Comparison of ENCODE assay signal across 8 cellular contexts in genomic region chr22:20506543-20507252, GRCh38. TPM values are rescaled to one million over a fixed set of nuclear protein-coding genes. Genes with fewer than 3 reads are reported as not detected.
DNase-seq lines count a peak whose midpoint lies in the region; ATAC-seq and TF ChIP-seq lines count a peak whose summit lies in the region.

No MANE protein-coding gene starts in this region.

- peak overlapping the region; percentile 86 to 94 for H3K4me3 ChIP-seq in HCT116 (replicated peaks in 1 of 2; ENCODE audit: low read depth in 1 of 2, low read length in 2 of 2)
- peak overlapping the region; percentile 91 for H3K4me3 ChIP-seq in right cardiac atrium (ENCODE audit: low read length)
- peak overlapping the region; percentile 88 for H3K4me3 ChIP-seq in smooth muscle cell

- 65% methylated on average over 13 of the region's 13 CpGs for WGBS in right cardiac atrium
- WGBS in smooth muscle cell (ENCODE audit: low lambda C conversion rate) = 75% methylated on average over 13 of the region's 13 CpGs

- peaks cover 32 to 50% of the 10 kb centered on the region in 2 experiments for H3K4me1 ChIP-seq in HCT116 (ENCODE audit: control insufficient read depth in 1 of 2, insufficient read depth in 2 of 2, low read length in 2 of 2)
- H3K4me1 ChIP-seq in right cardiac atrium (ENCODE audit: control insufficient read depth, insufficient read depth, low read length) = peaks cover 16% of the 10 kb centered on the region
- H3K4me1 ChIP-seq in smooth muscle cell (ENCODE audit: low read depth) = peaks cover 25% of the 10 kb centered on the region

- H3K9me3 ChIP-seq in HCT116 (ENCODE audit: control insufficient read depth in 1 of 2, insufficient read depth in 1 of 2, low read depth in 1 of 2, low read length in 2 of 2) = no peaks in the 10 kb centered on the region
- H3K9me3 ChIP-seq in right cardiac atrium (ENCODE audit: control insufficient read depth, low read length) = no peaks in the 10 kb centered on the region
- H3K9me3 ChIP-seq in smooth muscle cell (replicated peaks; ENCODE audit: low read depth) = no peaks in the 10 kb centered on the region

- H3K27me3 ChIP-seq in HCT116 (ENCODE audit: insufficient read depth, low read length) (no peaks in the 10 kb centered on the region), right cardiac atrium (ENCODE audit: control insufficient read depth, insufficient read depth) (no peaks in the 10 kb centered on the region), smooth muscle cell (ENCODE audit: low read depth) (no peaks in the 10 kb centered on the region)

- H3F3A ChIP-seq in smooth muscle cell (ENCODE audit: low read depth) = peaks cover 10% of the 10 kb centered on the region

- H3K4me3 Mint-ChIP-seq in activated CD4-positive, alpha-beta memory T cell treated with anti-CD3 and anti-CD28 coated beads for 36 hours = peak overlapping the region; percentile 91

- no peaks in the 10 kb centered on the region for H4K20me1 ChIP-seq in HCT116 (ENCODE audit: insufficient read depth)
- peaks cover 22% of the 10 kb centered on the region for H4K20me1 ChIP-seq in smooth muscle cell (ENCODE audit: low read depth)

- intact Hi-C loops in HCT116 (cut with micrococcal nuclease) (no loop called here), right cardiac atrium (cut with DNase I) (no loop called here)
- intact Hi-C loops in activated CD4-positive, alpha-beta memory T cell treated with anti-CD3 and anti-CD28 coated beads for 36 hours (cut with micrococcal nuclease) = loop anchor here (1.0 to 10.0 kb wide), 4 partner anchors 10 to 408 kb away; partner anchors contain the start of genes CRKL and DGCR6L

- DNase-seq in HCT116 (ENCODE audit: low read depth, low spot score) (no peak), right cardiac atrium (no peak), smooth muscle cell (lab: John Stamatoyannopoulos, UW; ENCODE audit: unreplicated experiment) (no peak), putamen (ENCODE audit: low spot score) (no peak), hippocampal formation (lab: John Stamatoyannopoulos, UW) (no peak), NCI-H2029 treated with DMSO at 0.1 percent for 48 hours (lab: John Stamatoyannopoulos, UW) (no peak)
- DNase-seq in activated CD4-positive, alpha-beta memory T cell treated with anti-CD3 and anti-CD28 coated beads for 36 hours = no peak

- no peaks in the 10 kb centered on the region for H3K9me3 Mint-ChIP-seq in activated CD4-positive, alpha-beta memory T cell treated with anti-CD3 and anti-CD28 coated beads for 36 hours

- peak overlapping the region; percentile 93 for H3K27ac Mint-ChIP-seq in activated CD4-positive, alpha-beta memory T cell treated with anti-CD3 and anti-CD28 coated beads for 36 hours

- H3K79me2 ChIP-seq in HCT116 (ENCODE audit: insufficient read depth, low read length) (peaks cover 43% of the 10 kb centered on the region), smooth muscle cell (ENCODE audit: low read depth) (peaks cover 31% of the 10 kb centered on the region)

- no peak for TF ChIP-seq POLR2A in HCT116 (IDR thresholded peaks at IDR 0.05; ENCODE audit: borderline replicate concordance, extremely low read depth, insufficient read depth, insufficient read length)

- RAD21 ChIA-PET in HCT116 (lab: Charles Lee; ENCODE audit: low non-redundant PET in 1 of 2, low total read pairs in 2 of 2, uncharacterized antibody in 2 of 2, unreplicated experiment in 2 of 2) = interaction anchor here in 1 of 2 experiments (1.0 kb wide), 1 partner anchor 24 kb away, joined by 3 read pairs; no protein-coding TSS in a partner anchor

- H2AFZ ChIP-seq in HCT116 (ENCODE audit: low read depth, low read length, poor library complexity, severe bottlenecking) (peak overlapping the region; percentile 40), smooth muscle cell (ENCODE audit: low read depth) (peak overlapping the region; percentile 65)

- H3K4me2 ChIP-seq in HCT116 (ENCODE audit: low read length) (peak overlapping the region; percentile 90), smooth muscle cell (peak overlapping the region; percentile 91)

- TF ChIP-seq CTCF in HCT116 (IDR thresholded peaks at IDR 0.05 in 2 of 3, conservative IDR thresholded peaks at IDR 0.05 in 1 of 3; ENCODE audit: borderline replicate concordance in 1 of 3, insufficient read depth in 1 of 3, low read depth in 2 of 3, low read length in 2 of 3) = no peak
- no peak for TF ChIP-seq CTCF in smooth muscle cell (IDR thresholded peaks at IDR 0.05; ENCODE audit: borderline replicate concordance, insufficient read depth, poor library complexity, severe bottlenecking)

- H3K27me3 Mint-ChIP-seq in activated CD4-positive, alpha-beta memory T cell treated with anti-CD3 and anti-CD28 coated beads for 36 hours = no peaks in the 10 kb centered on the region

- no TSS peak for BruUV-seq in HCT116 (replicated peaks; lab: Mats Ljungman, UMichigan)

- peak overlapping the region; percentile 87; the same call in 1 of the 2 replicates for H3K27ac ChIP-seq in HCT116 (ENCODE audit: low read depth, low read length)
- H3K27ac ChIP-seq in right cardiac atrium (ENCODE audit: low read length) = peak overlapping the region; percentile 99
- peak overlapping the region; percentile 100 for H3K27ac ChIP-seq in smooth muscle cell (ENCODE audit: low read depth)

- peak overlapping the region; percentile 79 for H3K9ac ChIP-seq in HCT116 (ENCODE audit: low read length)
- peak overlapping the region; percentile 100 for H3K9ac ChIP-seq in smooth muscle cell (ENCODE audit: low read depth)

- H3K4me1 Mint-ChIP-seq in activated CD4-positive, alpha-beta memory T cell treated with anti-CD3 and anti-CD28 coated beads for 36 hours (ENCODE audit: low read depth) = peaks cover 45% of the 10 kb centered on the region

- POLR2A ChIA-PET in HCT116 (lab: Charles Lee) = interaction anchor here (1.3 kb wide), 1 partner anchor 24 kb away, joined by 4 read pairs; no protein-coding TSS in a partner anchor
- POLR2A ChIA-PET in activated CD4-positive, alpha-beta memory T cell treated with anti-CD3 and anti-CD28 coated beads for 36 hours (lab: Charles Lee) = interaction anchor here (0.8 to 4.2 kb wide), 11 partner anchors 8 to 359 kb away, joined by 3 to 43 read pairs (median 4); partner anchors contain the start of gene KLHL22

- H3K36me3 ChIP-seq in HCT116 (ENCODE audit: control insufficient read depth in 1 of 2, insufficient read depth in 2 of 2, low read length in 2 of 2) (no peaks in the 10 kb centered on the region), smooth muscle cell (ENCODE audit: low read depth) (no peaks in the 10 kb centered on the region)

- ATAC-seq in HCT116 = no peak
- no peak for ATAC-seq in right cardiac atrium
- no peak for ATAC-seq in HG02973 (IDR thresholded peaks at IDR 0.05; ENCODE audit: unreplicated experiment)

- H3K9me2 ChIP-seq in HCT116 (ENCODE audit: insufficient read depth) = no peaks in the 10 kb centered on the region

- TF ChIP-seq RAD21 in HCT116 (IDR thresholded peaks at IDR 0.05; ENCODE audit: low read depth) = no peak

- CTCF ChIA-PET in HCT116 (lab: Charles Lee) = interaction anchor here (1.1 to 1.2 kb wide), 2 partner anchors 58 to 89 kb away, joined by 3 to 4 read pairs; no protein-coding TSS in a partner anchor
- CTCF ChIA-PET in activated CD4-positive, alpha-beta memory T cell treated with anti-CD3 and anti-CD28 coated beads for 36 hours (lab: Charles Lee) = interaction anchor here (0.6 to 3.9 kb wide), 6 partner anchors 17 to 63 kb away, joined by 3 to 41 read pairs (median 6); no protein-coding TSS in a partner anchor

- peaks cover 24% of the 10 kb centered on the region for H3K36me3 Mint-ChIP-seq in activated CD4-positive, alpha-beta memory T cell treated with anti-CD3 and anti-CD28 coated beads for 36 hours

TF ChIP-seq in HCT116, 20 proteins besides CTCF, POLR2A, EP300 and RAD21 (continues in another document):
- TF ChIP-seq JUND (IDR thresholded peaks at IDR 0.05) (no peak), SRF (IDR thresholded peaks at IDR 0.05; ENCODE audit: low read depth) (no peak), MAX (IDR thresholded peaks at IDR 0.05) (no peak), REST (IDR thresholded peaks at IDR 0.05; ENCODE audit: low read depth) (no peak)

RNA-seq across cellular contexts. Expression of gene MED15, which starts 0.7 kb away (rescaled TPM):
- total RNA-seq in HCT116 (2021; ENCODE audit: unreplicated experiment) (81.3 TPM), right cardiac atrium (10 to 100 TPM; 47.3 to 53.4 (median 50.1) TPM), smooth muscle cell (25.3 and 29.2 TPM in 2 replicates)
- polyA plus RNA-seq in HCT116 (2012) = 71.7 and 83.4 TPM in 2 replicates
- total RNA-seq in activated CD4-positive, alpha-beta memory T cell treated with anti-CD3 and anti-CD28 coated beads for 36 hours = 10 to 100 TPM; 93.3 to 97.4 TPM
- polyA plus RNA-seq in right cardiac atrium (30.9 TPM), smooth muscle cell (70.5 and 78.5 TPM in 2 replicates)

RNA-seq across cellular contexts. Expression of gene KLHL22, which starts 11.1 kb away (rescaled TPM):
- 16.4 TPM for total RNA-seq in HCT116 (2021; ENCODE audit: unreplicated experiment)
- 7.5 and 8.8 TPM in 2 replicates for polyA plus RNA-seq in HCT116 (2012)
- total RNA-seq in activated CD4-positive, alpha-beta memory T cell treated with anti-CD3 and anti-CD28 coated beads for 36 hours = 10 to 100 TPM; 23.3 to 25.5 TPM
- total RNA-seq in right cardiac atrium = 10 to 100 TPM; 17.9 to 25.8 (median 20.6) TPM
- polyA plus RNA-seq in right cardiac atrium = 19.1 TPM
- total RNA-seq in smooth muscle cell = 17.1 and 26.1 TPM in 2 replicates
- polyA plus RNA-seq in smooth muscle cell = 18.1 and 27.3 TPM in 2 replicates
